In genomic region chr9:110049699-110050450, GRCh38 we compare ENCODE assay signal across 8 cellular contexts.
DNase-seq lines count a peak whose midpoint lies in the region; ATAC-seq and TF ChIP-seq lines count a peak whose summit lies in the region.

No MANE protein-coding gene starts in this region.

- H2AK5ac ChIP-seq in trophoblast cell (ENCODE audit: low read length), result no peak overlapping the region

- peak overlapping the region; percentile 93 for H3K4me3 Mint-ChIP-seq in activated T-helper 1 cell treated with anti-CD3 and anti-CD28 coated beads, Interleukin-12 subunit alpha, Interleukin-12 subunit beta, Interleukin-2, Interleukin-4 antibody, amounts not matched to agents 30 ng/mL and 10 ng/mL and 1 ng/mL, durations not matched to agents 14 hours and 24 hours and 36 hours
- peak overlapping the region; percentile 99 for H3K4me3 Mint-ChIP-seq in glutamatergic neuron (ENCODE audit: unreplicated experiment)

- no peak overlapping the region for H3K27ac ChIP-seq in trophoblast cell (ENCODE audit: low read depth, low read length)

- H3K18ac ChIP-seq in trophoblast cell (ENCODE audit: low read length), result no peak overlapping the region

- ATAC-seq in HG02623 (IDR thresholded peaks at IDR 0.05; ENCODE audit: unreplicated experiment), result no peak
- ATAC-seq in HG03521 (IDR thresholded peaks at IDR 0.05; ENCODE audit: unreplicated experiment), result no peak

- H3K27me3 ChIP-seq in trophoblast cell (ENCODE audit: insufficient read depth, low read length), result peaks cover 3% of the 10 kb centered on the region

- no CpG with 5 or more reads among the region's 26 CpGs for WGBS in trophoblast cell (ENCODE audit: extremely low coverage, insufficient coverage, insufficient read length)

- H3K14ac ChIP-seq in trophoblast cell (ENCODE audit: low read length), result peak overlapping the region; percentile 16

- peak overlapping the region; percentile 78 for H3K4me3 ChIP-seq in trophoblast cell (ENCODE audit: low read depth, low read length)

- H2AFZ ChIP-seq in trophoblast cell (ENCODE audit: insufficient read depth, low read length, poor library complexity), result no peak overlapping the region

- intact Hi-C loops in activated T-helper 1 cell treated with anti-CD3 and anti-CD28 coated beads, Interleukin-12 subunit alpha, Interleukin-12 subunit beta, Interleukin-2, Interleukin-4 antibody, amounts not matched to agents 30 ng/mL and 10 ng/mL and 1 ng/mL, durations not matched to agents 14 hours and 24 hours and 36 hours (cut with micrococcal nuclease), result loop anchor here (2.0 to 10.0 kb wide), 4 partner anchors 147 to 945 kb away; partner anchors contain the start of gene TXN

- H3K27ac Mint-ChIP-seq in activated T-helper 1 cell treated with anti-CD3 and anti-CD28 coated beads, Interleukin-12 subunit alpha, Interleukin-12 subunit beta, Interleukin-2, Interleukin-4 antibody, amounts not matched to agents 30 ng/mL and 10 ng/mL and 1 ng/mL, durations not matched to agents 14 hours and 24 hours and 36 hours, result peak overlapping the region; percentile 84
- H3K27ac Mint-ChIP-seq in glutamatergic neuron (ENCODE audit: unreplicated experiment), result peak overlapping the region; percentile 91

- H2BK120ac ChIP-seq in trophoblast cell (ENCODE audit: insufficient read depth, low read length, poor library complexity), result no peak overlapping the region

- no peak for TF ChIP-seq CTCF in glutamatergic neuron (IDR thresholded peaks at IDR 0.05; ENCODE audit: partially characterized antibody, unreplicated experiment)

- peaks cover 8% of the 10 kb centered on the region for H3K79me1 ChIP-seq in trophoblast cell (ENCODE audit: low read length)

- peaks cover 63% of the 10 kb centered on the region for H3K4me1 Mint-ChIP-seq in activated T-helper 1 cell treated with anti-CD3 and anti-CD28 coated beads, Interleukin-12 subunit alpha, Interleukin-12 subunit beta, Interleukin-2, Interleukin-4 antibody, amounts not matched to agents 30 ng/mL and 10 ng/mL and 1 ng/mL, durations not matched to agents 14 hours and 24 hours and 36 hours (ENCODE audit: low read depth)
- peaks cover 30% of the 10 kb centered on the region for H3K4me1 Mint-ChIP-seq in glutamatergic neuron (ENCODE audit: low read depth, unreplicated experiment)

- H4K8ac ChIP-seq in trophoblast cell (ENCODE audit: low read depth, low read length), result no peak overlapping the region

- H3K9me3 ChIP-seq in trophoblast cell (ENCODE audit: insufficient read depth, low read depth, low read length), result peaks cover 1% of the 10 kb centered on the region

- no peak overlapping the region for H3K4ac ChIP-seq in trophoblast cell (ENCODE audit: low read depth, low read length)

- H2BK12ac ChIP-seq in trophoblast cell (ENCODE audit: low read length), result no peak overlapping the region

- no peak overlapping the region for H3K23ac ChIP-seq in trophoblast cell (ENCODE audit: low read length)

- H3K9ac ChIP-seq in trophoblast cell (ENCODE audit: low read length), result peak overlapping the region; percentile 47

- H4K91ac ChIP-seq in trophoblast cell (ENCODE audit: low read depth, low read length), result no peak overlapping the region

- no peaks in the 10 kb centered on the region for H3K36me3 ChIP-seq in trophoblast cell (ENCODE audit: control insufficient read depth in 1 of 2, insufficient read depth in 2 of 2, low read length in 2 of 2)

- no peak overlapping the region for H2BK5ac ChIP-seq in trophoblast cell (ENCODE audit: low read depth, low read length, poor library complexity)

- peaks cover 22% of the 10 kb centered on the region for H3K36me3 Mint-ChIP-seq in activated T-helper 1 cell treated with anti-CD3 and anti-CD28 coated beads, Interleukin-12 subunit alpha, Interleukin-12 subunit beta, Interleukin-2, Interleukin-4 antibody, amounts not matched to agents 30 ng/mL and 10 ng/mL and 1 ng/mL, durations not matched to agents 14 hours and 24 hours and 36 hours (ENCODE audit: low read depth)
- no peaks in the 10 kb centered on the region for H3K36me3 Mint-ChIP-seq in glutamatergic neuron (ENCODE audit: unreplicated experiment)

- H3K4me1 ChIP-seq in trophoblast cell (ENCODE audit: control insufficient read depth in 1 of 2, insufficient read depth in 2 of 2, low read length in 2 of 2), result peaks cover 11 to 14% of the 10 kb centered on the region in 2 experiments

- H3K4me2 ChIP-seq in trophoblast cell (ENCODE audit: low read length), result peak overlapping the region; percentile 77

- no peak overlapping the region for H4K12ac ChIP-seq in trophoblast cell (ENCODE audit: low read depth, low read length)

- H3K27me3 Mint-ChIP-seq in activated T-helper 1 cell treated with anti-CD3 and anti-CD28 coated beads, Interleukin-12 subunit alpha, Interleukin-12 subunit beta, Interleukin-2, Interleukin-4 antibody, amounts not matched to agents 30 ng/mL and 10 ng/mL and 1 ng/mL, durations not matched to agents 14 hours and 24 hours and 36 hours (ENCODE audit: insufficient read depth), result no peaks in the 10 kb centered on the region
- H3K27me3 Mint-ChIP-seq in glutamatergic neuron (ENCODE audit: unreplicated experiment), result peaks cover 19% of the 10 kb centered on the region

- peaks cover 3% of the 10 kb centered on the region for H3K79me2 ChIP-seq in trophoblast cell (ENCODE audit: control insufficient read depth, insufficient read depth, low read length, poor library complexity)

- peak; percentile 16 to 44 for DNase-seq in NCI-H2081 (lab: John Stamatoyannopoulos, UW)
- DNase-seq in NCI-H2081 treated with DMSO at 0.1 percent for 48 hours (lab: John Stamatoyannopoulos, UW), result no peak
- DNase-seq in LoVo (ENCODE audit: low spot score), result peak; percentile 15
- DNase-seq in activated T-helper 1 cell treated with anti-CD3 and anti-CD28 coated beads, Interleukin-12 subunit alpha, Interleukin-12 subunit beta, Interleukin-2, Interleukin-4 antibody, amounts not matched to agents 30 ng/mL and 10 ng/mL and 1 ng/mL, durations not matched to agents 14 hours and 24 hours and 36 hours (ENCODE audit: low spot score), result peak; percentile 20
- peak; percentile 59 for DNase-seq in glutamatergic neuron
- peak in 1 of 2 donors; percentile 60 for DNase-seq in trophoblast cell

- no peaks in the 10 kb centered on the region for H3K9me3 Mint-ChIP-seq in activated T-helper 1 cell treated with anti-CD3 and anti-CD28 coated beads, Interleukin-12 subunit alpha, Interleukin-12 subunit beta, Interleukin-2, Interleukin-4 antibody, amounts not matched to agents 30 ng/mL and 10 ng/mL and 1 ng/mL, durations not matched to agents 14 hours and 24 hours and 36 hours
- peaks cover 22% of the 10 kb centered on the region for H3K9me3 Mint-ChIP-seq in glutamatergic neuron (ENCODE audit: unreplicated experiment)
